In genomic region chr22:44094751-44095302, GRCh38 we compare ENCODE assay signal across 1 cellular context.
TF ChIP-seq lines count a peak whose summit lies in the region.

No MANE protein-coding gene starts in this region.

TF ChIP-seq in H1, 55 proteins besides CTCF, POLR2A, EP300 and RAD21 (continued from another document):
- TF ChIP-seq EZH2 (IDR thresholded peaks at IDR 0.05; ENCODE audit: low read depth, low read length, severe bottlenecking) (no peak), SUZ12 (IDR thresholded peaks at IDR 0.05; ENCODE audit: low read length) (no peak), POLR2AphosphoS5 (IDR thresholded peaks at IDR 0.05; ENCODE audit: low read depth, low read length) (no peak)
